Comparison of ENCODE assay signal across 8 cellular contexts in the genomic region with DNA sequence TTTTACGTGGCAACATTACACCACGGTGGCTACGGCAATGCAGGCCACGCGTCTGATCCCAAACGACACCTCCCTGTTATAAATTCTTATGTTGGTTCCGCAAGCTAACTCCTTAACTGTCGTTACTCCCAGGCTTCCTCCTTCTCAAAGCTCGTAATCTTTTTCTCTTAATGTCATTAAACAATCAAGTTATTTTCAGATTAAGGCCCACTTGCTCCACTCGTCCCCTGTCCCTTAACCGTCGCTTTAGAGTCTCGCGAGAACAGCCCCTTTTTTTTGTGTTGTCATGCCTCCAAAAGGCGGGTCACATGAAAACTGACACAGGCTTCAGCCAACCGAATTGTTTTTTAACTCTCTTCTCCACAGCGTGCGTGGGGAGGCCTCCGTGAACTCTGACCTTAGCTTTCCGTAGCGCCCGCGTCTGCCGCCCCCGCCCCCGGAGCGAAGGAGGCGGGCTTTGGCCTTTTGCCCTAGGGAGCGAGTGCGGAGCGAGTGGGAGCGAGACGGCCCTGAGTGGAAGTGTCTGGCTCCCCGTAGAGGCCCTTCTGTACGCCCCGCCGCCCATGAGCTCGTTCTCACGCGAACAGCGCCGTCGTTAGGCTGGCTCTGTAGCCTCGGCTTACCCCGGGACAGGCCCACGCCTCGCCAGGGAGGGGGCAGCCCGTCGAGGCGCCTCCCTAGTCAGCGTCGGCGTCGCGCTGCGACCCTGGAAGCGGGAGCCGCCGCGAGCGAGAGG. TPM values are rescaled to one million over a fixed set of nuclear protein-coding genes. Genes with fewer than 3 reads are reported as not detected.
DNase-seq lines count a peak whose midpoint lies in the region; ATAC-seq and TF ChIP-seq lines count a peak whose summit lies in the region.

A gene (plus strand): TSS at position 463 of the 736 bp plus-strand sequence. CDS start 360 bp downstream, outside the sequence.

- H3K36me3 Mint-ChIP-seq in activated naive CD4-positive, alpha-beta T cell treated with anti-CD3 and anti-CD28 coated beads, Interleukin-2, amount 50 U/mL, for 72 hours = peaks cover 26 to 34% of the 10 kb centered on the region in 2 donors

- ATAC-seq in HG02610 (IDR thresholded peaks at IDR 0.05; ENCODE audit: unreplicated experiment) = peak; percentile 77
- peak; percentile 80 for ATAC-seq in SK-N-SH treated with all-trans-retinoic acid at 6 μM for 48 hours
- peak; percentile 82 to 85 for ATAC-seq in activated naive CD4-positive, alpha-beta T cell treated with anti-CD3 and anti-CD28 coated beads, Interleukin-2, amount 50 U/mL, for 72 hours

- peak; percentile 97 for DNase-seq in NCI-H1092 (lab: John Stamatoyannopoulos, UW)
- peak; percentile 94 to 96 for DNase-seq in activated naive CD4-positive, alpha-beta T cell treated with anti-CD3 and anti-CD28 coated beads, Interleukin-2, amount 50 U/mL, for 72 hours (ENCODE audit: low spot score in 2 of 2)
- DNase-seq in globus pallidus (ENCODE audit: low spot score) = peak; percentile 100
- DNase-seq in occipital lobe (lab: John Stamatoyannopoulos, UW) = peak; percentile 99

- H3K27ac Mint-ChIP-seq in activated naive CD4-positive, alpha-beta T cell treated with anti-CD3 and anti-CD28 coated beads, Interleukin-2, amount 50 U/mL, for 72 hours = peak within 1 kb of the TSS; percentile 97 to 99

- peak within 1 kb of the TSS; percentile 90 for H3K27ac ChIP-seq in temporal lobe (ENCODE audit: low read depth, low read length)

- H3K4me3 ChIP-seq in GM08714 (ENCODE audit: low read length) = peak within 1 kb of the TSS; percentile 95

- H3K9me3 Mint-ChIP-seq in activated naive CD4-positive, alpha-beta T cell treated with anti-CD3 and anti-CD28 coated beads, Interleukin-2, amount 50 U/mL, for 72 hours = peaks cover 2 to 6% of the 10 kb centered on the region in 2 donors

TF ChIP-seq in SK-N-SH treated with all-trans-retinoic acid at 6 μM for 48 hours, 23 proteins besides CTCF, POLR2A, EP300 and RAD21:
- TF ChIP-seq ZC3H10 (CRISPR knock-in tag; IDR thresholded peaks at IDR 0.05) (no peak), ZFP3 (CRISPR knock-in tag; IDR thresholded peaks at IDR 0.05) (peak; percentile 18; the same call in 1 of the 2 replicates), TCF4 (CRISPR knock-in tag; IDR thresholded peaks at IDR 0.05; ENCODE audit: borderline replicate concordance) (no peak)
- TF ChIP-seq, protein P1, sequence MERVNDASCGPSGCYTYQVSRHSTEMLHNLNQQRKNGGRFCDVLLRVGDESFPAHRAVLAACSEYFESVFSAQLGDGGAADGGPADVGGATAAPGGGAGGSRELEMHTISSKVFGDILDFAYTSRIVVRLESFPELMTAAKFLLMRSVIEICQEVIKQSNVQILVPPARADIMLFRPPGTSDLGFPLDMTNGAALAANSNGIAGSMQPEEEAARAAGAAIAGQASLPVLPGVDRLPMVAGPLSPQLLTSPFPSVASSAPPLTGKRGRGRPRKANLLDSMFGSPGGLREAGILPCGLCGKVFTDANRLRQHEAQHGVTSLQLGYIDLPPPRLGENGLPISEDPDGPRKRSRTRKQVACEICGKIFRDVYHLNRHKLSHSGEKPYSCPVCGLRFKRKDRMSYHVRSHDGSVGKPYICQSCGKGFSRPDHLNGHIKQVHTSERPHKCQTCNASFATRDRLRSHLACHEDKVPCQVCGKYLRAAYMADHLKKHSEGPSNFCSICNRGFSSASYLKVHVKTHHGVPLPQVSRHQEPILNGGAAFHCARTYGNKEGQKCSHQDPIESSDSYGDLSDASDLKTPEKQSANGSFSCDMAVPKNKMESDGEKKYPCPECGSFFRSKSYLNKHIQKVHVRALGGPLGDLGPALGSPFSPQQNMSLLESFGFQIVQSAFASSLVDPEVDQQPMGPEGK (CRISPR knock-in tag; IDR thresholded peaks at IDR 0.05; ENCODE audit: borderline replicate concordance) = peak; percentile 94

RNA-seq across cellular contexts. Expression of the gene that starts here (rescaled TPM):
- 100 to 1,000 TPM; 213 to 239 TPM for total RNA-seq in activated naive CD4-positive, alpha-beta T cell treated with anti-CD3 and anti-CD28 coated beads, Interleukin-2, amount 50 U/mL, for 72 hours
- 355 TPM for total RNA-seq in occipital lobe
- 218 TPM for total RNA-seq in temporal lobe

Comparison
In these comparisons a context has a peak if more than half of its experiments do, and no peak if none do; other contexts are left out.
1. Peak in every context shown above with its lines: DNase-seq, ATAC-seq, H3K4me3 ChIP-seq and H3K27ac ChIP-seq.